Comparison of ENCODE assay signal across 8 cellular contexts in genomic region chr15:81023483-81024264, GRCh38. TPM values are rescaled to one million over a fixed set of nuclear protein-coding genes. Genes with fewer than 3 reads are reported as not detected.
DNase-seq lines count a peak whose midpoint lies in the region; ATAC-seq and TF ChIP-seq lines count a peak whose summit lies in the region.

No MANE protein-coding gene starts in this region.

- H2AFZ ChIP-seq in Karpas-422 (ENCODE audit: low read length), result 0 out of 2 replicates have a peak overlapping the region, but pooled peaks have one; percentile 41
- H2AFZ ChIP-seq in hepatocyte, result peak overlapping the region; percentile 26
- H2AFZ ChIP-seq in smooth muscle cell (ENCODE audit: low read depth), result peak overlapping the region; percentile 82

- H4K20me1 ChIP-seq in Karpas-422 (ENCODE audit: insufficient read depth, low read depth, low read length) (no peaks in the 10 kb centered on the region), hepatocyte (ENCODE audit: insufficient read depth, poor library complexity, severe bottlenecking) (no peaks in the 10 kb centered on the region), smooth muscle cell (ENCODE audit: low read depth) (no peaks in the 10 kb centered on the region)

- H3K36me3 ChIP-seq in Karpas-422 (ENCODE audit: insufficient read depth, low read length) (no peaks in the 10 kb centered on the region), hepatocyte (replicated peaks; ENCODE audit: insufficient read depth, low read depth) (no peaks in the 10 kb centered on the region), smooth muscle cell (ENCODE audit: low read depth) (no peaks in the 10 kb centered on the region)

- H3K9ac ChIP-seq in Karpas-422 (ENCODE audit: low read length), result peak overlapping the region; percentile 31
- peak overlapping the region; percentile 43 for H3K9ac ChIP-seq in smooth muscle cell (ENCODE audit: low read depth)

- H3K4me3 ChIP-seq in Karpas-422 (ENCODE audit: low read length) (no peak overlapping the region), hepatocyte (no peak overlapping the region), smooth muscle cell (no peak overlapping the region)

- no peak for TF ChIP-seq CTCF in GM10266 (IDR thresholded peaks at IDR 0.05; ENCODE audit: control insufficient read depth, insufficient read depth, low read depth, missing control alignments)
- no peak for TF ChIP-seq CTCF in hepatocyte (IDR thresholded peaks at IDR 0.05; ENCODE audit: poor library complexity)
- no peak for TF ChIP-seq CTCF in smooth muscle cell (IDR thresholded peaks at IDR 0.05; ENCODE audit: borderline replicate concordance, insufficient read depth, poor library complexity, severe bottlenecking)

- H3K27ac ChIP-seq in Karpas-422 (ENCODE audit: low read length) (no peak overlapping the region), hepatocyte (peak overlapping the region; percentile 44), smooth muscle cell (ENCODE audit: low read depth) (peak overlapping the region; percentile 86)

- H3K4me2 ChIP-seq in Karpas-422 (ENCODE audit: low read depth, low read length, poor library complexity, severe bottlenecking) (peak overlapping the region; percentile 29), hepatocyte (peak overlapping the region; percentile 59), smooth muscle cell (peak overlapping the region; percentile 55)

- WGBS in hepatocyte (ENCODE audit: low lambda C conversion rate, missing lambda C conversion rate), result 77% methylated on average over 13 of the region's 13 CpGs
- 48% methylated on average over 13 of the region's 13 CpGs for WGBS in smooth muscle cell (ENCODE audit: low lambda C conversion rate)

- ATAC-seq in GM21576 (IDR thresholded peaks at IDR 0.05; ENCODE audit: unreplicated experiment), result peak; percentile 84

- H3F3A ChIP-seq in smooth muscle cell (ENCODE audit: low read depth), result no peaks in the 10 kb centered on the region

- DNase-seq in GM10266 (ENCODE audit: extremely low spot score), result peak; percentile 79
- no peak for DNase-seq in Karpas-422
- peak; percentile 41 for DNase-seq in amniotic epithelial cell (ENCODE audit: low read depth)
- DNase-seq in hepatocyte (ENCODE audit: low spot score), result no peak
- no peak for DNase-seq in smooth muscle cell (lab: John Stamatoyannopoulos, UW; ENCODE audit: unreplicated experiment)
- DNase-seq in A172 (ENCODE audit: low spot score), result no peak
- DNase-seq in NCI-H526 treated with DMSO at 0.1 percent for 48 hours (lab: John Stamatoyannopoulos, UW), result no peak

- H3K9me3 ChIP-seq in Karpas-422 (ENCODE audit: low read length) (no peaks in the 10 kb centered on the region), hepatocyte (ENCODE audit: low read depth) (no peaks in the 10 kb centered on the region), smooth muscle cell (replicated peaks; ENCODE audit: low read depth) (no peaks in the 10 kb centered on the region)

- H3K4me1 ChIP-seq in Karpas-422 (ENCODE audit: low read length) (peaks cover 9% of the 10 kb centered on the region), hepatocyte (ENCODE audit: insufficient read depth) (peaks cover 11% of the 10 kb centered on the region), smooth muscle cell (ENCODE audit: low read depth) (peaks cover 11% of the 10 kb centered on the region)

- H3K9me2 ChIP-seq in Karpas-422 (replicated peaks; ENCODE audit: insufficient read depth, low read length) (no peaks in the 10 kb centered on the region), hepatocyte (replicated peaks; ENCODE audit: insufficient read depth) (no peaks in the 10 kb centered on the region)

- H3K27me3 ChIP-seq in Karpas-422 (ENCODE audit: low read length) (no peaks in the 10 kb centered on the region), hepatocyte (no peaks in the 10 kb centered on the region), smooth muscle cell (ENCODE audit: low read depth) (no peaks in the 10 kb centered on the region)

- no peaks in the 10 kb centered on the region for H3K79me2 ChIP-seq in Karpas-422 (ENCODE audit: low read length)
- H3K79me2 ChIP-seq in hepatocyte, result no peaks in the 10 kb centered on the region
- no peaks in the 10 kb centered on the region for H3K79me2 ChIP-seq in smooth muscle cell (ENCODE audit: low read depth)

RNA-seq across cellular contexts. Expression of gene TLNRD1, which starts 23.0 kb away (rescaled TPM):
- 5.4 and 12.8 TPM in 2 replicates for total RNA-seq in Karpas-422 (2014; rRNA removed; shearing (Covaris generic); ENCODE audit: low replicate concordance)
- total RNA-seq in hepatocyte (13.3 and 15.6 TPM in 2 replicates), smooth muscle cell (10.7 and 11.3 TPM in 2 replicates)
- polyA plus RNA-seq in hepatocyte (10.3 and 14.6 TPM in 2 replicates), smooth muscle cell (11.9 and 14.1 TPM in 2 replicates)
- 9.4 and 11.8 TPM in 2 replicates for total RNA-seq in A172 (2014; rRNA removed; shearing (Covaris generic))

RNA-seq across cellular contexts. Expression of gene MESD, which starts 34.1 kb away (rescaled TPM):
- total RNA-seq in Karpas-422 (2014; rRNA removed; shearing (Covaris generic); ENCODE audit: low replicate concordance), result 10.9 and 13.7 TPM in 2 replicates
- total RNA-seq in hepatocyte (27.1 and 27.4 TPM in 2 replicates), smooth muscle cell (20.1 and 25.6 TPM in 2 replicates)
- polyA plus RNA-seq in hepatocyte (47.6 and 52.2 TPM in 2 replicates), smooth muscle cell (41.4 and 57.4 TPM in 2 replicates)
- 19.5 and 20.2 TPM in 2 replicates for total RNA-seq in A172 (2014; rRNA removed; shearing (Covaris generic))

Comparison
In these comparisons a context has a peak if more than half of its experiments do, and no peak if none do; other contexts are left out.
1. DNase-seq: peak in GM10266 (single experiment) and amniotic epithelial cell (single experiment); none in Karpas-422 (single experiment), hepatocyte (single experiment), smooth muscle cell (single experiment), A172 (single experiment) and NCI-H526 treated with DMSO at 0.1 percent for 48 hours (single experiment).
2. H2AFZ ChIP-seq: peak in every context shown above with its lines; median percentile 82 in smooth muscle cell; 41 in Karpas-422; 26 in hepatocyte.
3. Peak in every context shown above with its lines, with median percentiles within 50 percentile points of each other: H3K4me2 ChIP-seq.